ENCODE assay signal across 2 cellular contexts in genomic region chr16:70653406-70653805, GRCh38.
TF ChIP-seq lines count a peak whose summit lies in the region.

No MANE protein-coding gene starts in this region.

TF ChIP-seq in SK-N-SH treated with all-trans-retinoic acid at 6 μM for 48 hours, 23 proteins besides CTCF, POLR2A, EP300 and RAD21 (continued from another document):
- no peak for TF ChIP-seq TSHZ2 (CRISPR knock-in tag; IDR thresholded peaks at IDR 0.05)
- TF ChIP-seq ARNTL (CRISPR knock-in tag; IDR thresholded peaks at IDR 0.05; ENCODE audit: borderline replicate concordance, low read depth): no peak
- no peak for TF ChIP-seq CSRNP3 (CRISPR knock-in tag; IDR thresholded peaks at IDR 0.05)
- TF ChIP-seq CREB5 (CRISPR knock-in tag; IDR thresholded peaks at IDR 0.05; ENCODE audit: low read depth): no peak
- no peak for TF ChIP-seq ZNF8 (CRISPR knock-in tag; IDR thresholded peaks at IDR 0.05)
- TF ChIP-seq RARB (CRISPR knock-in tag; IDR thresholded peaks at IDR 0.05): no peak
- TF ChIP-seq BACH2 (CRISPR knock-in tag; IDR thresholded peaks at IDR 0.05; ENCODE audit: borderline replicate concordance): no peak
- no peak for TF ChIP-seq PATZ1 (CRISPR knock-in tag; IDR thresholded peaks at IDR 0.05; ENCODE audit: borderline replicate concordance)
- no peak for TF ChIP-seq ZNF565 (CRISPR knock-in tag; conservative IDR thresholded peaks at IDR 0.05; ENCODE audit: low read depth)
- TF ChIP-seq ZNF70 (CRISPR knock-in tag; IDR thresholded peaks at IDR 0.05): no peak
- TF ChIP-seq TOX (CRISPR knock-in tag; IDR thresholded peaks at IDR 0.05; ENCODE audit: borderline replicate concordance): no peak
- TF ChIP-seq GLIS3 (CRISPR knock-in tag; IDR thresholded peaks at IDR 0.05): no peak
TF ChIP-seq in SK-N-SH treated with all-trans-retinoic acid at 6 μM for 48 hours: peak in this region for 0.

TF ChIP-seq in SK-N-SH, 30 proteins besides CTCF, POLR2A, EP300 and RAD21 (continued from another document):
- TF ChIP-seq USF1 (IDR thresholded peaks at IDR 0.05; ENCODE audit: borderline replicate concordance, low read depth): no peak
- no peak for TF ChIP-seq FOSL2 (IDR thresholded peaks at IDR 0.05; ENCODE audit: borderline replicate concordance, low read depth)
- TF ChIP-seq REST (IDR thresholded peaks at IDR 0.05; ENCODE audit: low read depth, low read length): no peak
- TF ChIP-seq RXRA (IDR thresholded peaks at IDR 0.05; ENCODE audit: borderline replicate concordance, low read depth): no peak
- TF ChIP-seq SMC3 (IDR thresholded peaks at IDR 0.05; ENCODE audit: low read depth, low read length): no peak
- TF ChIP-seq IRF3 (IDR thresholded peaks at IDR 0.05; ENCODE audit: low read depth, low read length): no peak
- no peak for TF ChIP-seq TAF1 (IDR thresholded peaks at IDR 0.05; ENCODE audit: borderline replicate concordance, low read depth, low read length)
- TF ChIP-seq EZH2phosphoT487 (IDR thresholded peaks at IDR 0.05; ENCODE audit: borderline replicate concordance, low read depth): no peak
- TF ChIP-seq RFX5 (IDR thresholded peaks at IDR 0.05; ENCODE audit: low read length): no peak
- TF ChIP-seq YY1 (IDR thresholded peaks at IDR 0.05; ENCODE audit: low read depth): no peak
- no peak for TF ChIP-seq ELF1 (IDR thresholded peaks at IDR 0.05)
- no peak for TF ChIP-seq FOXJ3 (CRISPR knock-in tag; IDR thresholded peaks at IDR 0.05)
- TF ChIP-seq MEF2A (IDR thresholded peaks at IDR 0.05; ENCODE audit: borderline replicate concordance, low read depth): no peak
- no peak for TF ChIP-seq POLR2AphosphoS5 (IDR thresholded peaks at IDR 0.05; ENCODE audit: low read depth, low read length)
- no peak for TF ChIP-seq CHD2 (IDR thresholded peaks at IDR 0.05; ENCODE audit: low read length, partially characterized antibody)
- no peak for TF ChIP-seq RCOR1 (IDR thresholded peaks at IDR 0.05; ENCODE audit: low read length)
- TF ChIP-seq JUND (IDR thresholded peaks at IDR 0.05): no peak
- no peak for TF ChIP-seq ZBTB33 (IDR thresholded peaks at IDR 0.05; ENCODE audit: borderline replicate concordance, low read depth)
